In genomic region chr2:200509608-200510433, GRCh38 we compare ENCODE assay signal across 8 cellular contexts. TPM values are rescaled to one million over a fixed set of nuclear protein-coding genes. Genes with fewer than 3 reads are reported as not detected.
A peak's percentile ranks its signal among the peaks of the same experiment; 100 is the strongest.
DNase-seq lines count a peak whose midpoint lies in the region; ATAC-seq, FAIRE-seq and TF ChIP-seq lines count a peak whose summit lies in the region.

Gene KCTD18 (minus strand): TSS chr2:200510068. CDS start chr2:200507016, 3,052 bp downstream.

- peak; percentile 93 for FAIRE-seq in GM12892 (lab: Jason Lieb, UNC)

- TF ChIP-seq CTCF in adrenal gland (IDR thresholded peaks at IDR 0.05) (peak; percentile 41 to 85 (median 66)), heart right ventricle (IDR thresholded peaks at IDR 0.05) (peak; percentile 76 to 98 (median 87)), upper lobe of left lung (IDR thresholded peaks at IDR 0.05) (peak; percentile 79 to 97 (median 95))

- no peaks in the 10 kb centered on the region for H3K9me3 ChIP-seq in adrenal gland (replicated peaks in 1 of 3)
- H3K9me3 ChIP-seq in heart right ventricle: no peaks in the 10 kb centered on the region
- H3K9me3 ChIP-seq in upper lobe of left lung: no peaks in the 10 kb centered on the region

- peak; percentile 91 for DNase-seq in GM12892 (ENCODE audit: insufficient read length)
- DNase-seq in NCI-H1417 (lab: John Stamatoyannopoulos, UW): peak; percentile 76 to 88 (median 87)
- DNase-seq in T-helper 1 cell: peak; percentile 82 to 90 (median 84)
- DNase-seq in adrenal gland: peak; percentile 89 to 93 (median 92)
- peak; percentile 92 to 97 for DNase-seq in heart right ventricle
- DNase-seq in posterior vena cava (ENCODE audit: low spot score): peak; percentile 98
- peak; percentile 95 to 100 for DNase-seq in upper lobe of left lung

- TF ChIP-seq POLR2A in GM12892 (IDR thresholded peaks at IDR 0.05; ENCODE audit: low read depth, low read length) (peak; percentile 85; the same call in 1 of the 2 replicates), adrenal gland (IDR thresholded peaks at IDR 0.05) (peak; percentile 79 to 86), upper lobe of left lung (IDR thresholded peaks at IDR 0.05) (peak in 3 of 4 donors; percentile 76 to 91 (median 84))

- peak within 1 kb of the TSS; percentile 22 to 79 (median 60) for H3K4me3 ChIP-seq in adrenal gland
- H3K4me3 ChIP-seq in heart right ventricle: peak within 1 kb of the TSS; percentile 64 to 94 (median 82)
- H3K4me3 ChIP-seq in upper lobe of left lung: peak within 1 kb of the TSS; percentile 52 to 90 (median 85)

- peak within 1 kb of the TSS in 4 of 5 donors; percentile 29 to 79 (median 71) for H3K27ac ChIP-seq in adrenal gland
- H3K27ac ChIP-seq in heart right ventricle: peak within 1 kb of the TSS; percentile 60 to 96 (median 91)
- peak within 1 kb of the TSS; percentile 86 to 94 (median 92) for H3K27ac ChIP-seq in upper lobe of left lung

- ATAC-seq in HG02763 (IDR thresholded peaks at IDR 0.05; ENCODE audit: unreplicated experiment) (peak; percentile 99), heart right ventricle (peak; percentile 98 to 100 (median 99)), upper lobe of left lung (ENCODE audit: low FRiP score in 2 of 2) (peak; percentile 98 to 100)

- 0 to 1% (median 0%) methylated on average over 5 to 78 of the region's 78 CpGs for WGBS in adrenal gland, 4 donors
- 1% methylated on average over 74 to 75 of the region's 78 CpGs for WGBS in heart right ventricle, 2 donors
- WGBS in upper lobe of left lung, 2 donors: 1% methylated on average over 29 to 40 of the region's 78 CpGs

- H3K4me1 ChIP-seq in adrenal gland (replicated peaks in 1 of 2) (peaks cover 6 to 15% of the 10 kb centered on the region in 2 donors), heart right ventricle (peaks cover 0 to 18% (median 11%) of the 10 kb centered on the region in 9 donors), upper lobe of left lung (peaks cover 5 to 14% (median 10%) of the 10 kb centered on the region in 4 donors)

- TF ChIP-seq EP300 in upper lobe of left lung (IDR thresholded peaks at IDR 0.05): no peak

- intact Hi-C loops in adrenal gland (cut with DNase I) (no loop called here), heart right ventricle (cut with DNase I) (loop anchor here in 1 of 10 donors (10.0 kb wide), 1 partner anchor 195 kb away; no protein-coding TSS in a partner anchor), posterior vena cava (cut with DNase I) (no loop called here)

- H3K27me3 ChIP-seq in adrenal gland (no peaks in the 10 kb centered on the region), heart right ventricle (peaks cover 0 to 4% (median 0%) of the 10 kb centered on the region in 7 donors), upper lobe of left lung (no peaks in the 10 kb centered on the region)

- no peaks in the 10 kb centered on the region for H3K36me3 ChIP-seq in adrenal gland (replicated peaks in 1 of 2)
- peaks cover 0 to 21% (median 1%) of the 10 kb centered on the region in 9 donors for H3K36me3 ChIP-seq in heart right ventricle
- H3K36me3 ChIP-seq in upper lobe of left lung: no peaks in the 10 kb centered on the region

RNA-seq across cellular contexts. Expression of gene KCTD18, which starts in this region (rescaled TPM):
- polyA plus RNA-seq in GM12892 (2012; ENCODE audit: missing spikeins): 16.3 TPM
- total RNA-seq in adrenal gland (10 to 100 TPM; 15.2 to 83.2 (median 23.4) TPM), heart right ventricle (10 to 100 TPM in 5 of 10 donors, 1 to 10 TPM in 5; 9.5 to 16.5 (median 10.3) TPM), posterior vena cava (10 to 100 TPM; 13.8 to 18.5 TPM), upper lobe of left lung (10 to 100 TPM; 13.6 to 34.6 (median 16.6) TPM)
- polyA plus RNA-seq in adrenal gland (10 to 100 TPM in 1 of 3 donors, 1 to 10 TPM in 2; 5.9 to 16.0 (median 7.8) TPM), heart right ventricle (1 to 10 TPM; 5.0 to 5.9 TPM)

Comparison
In these comparisons a context has a peak if more than half of its experiments do, and no peak if none do; other contexts are left out.
1. Peak in every context shown above with its lines: DNase-seq, ATAC-seq, H3K4me3 ChIP-seq and H3K27ac ChIP-seq.